Comparison of ENCODE assay signal across 1 cellular context in genomic region chr5:135063056-135063445, GRCh38.
TF ChIP-seq lines count a peak whose summit lies in the region.

No MANE protein-coding gene starts in this region.

TF ChIP-seq in H1, 55 proteins besides CTCF, POLR2A, EP300 and RAD21:
- no peak for TF ChIP-seq RXRA (IDR thresholded peaks at IDR 0.05; ENCODE audit: insufficient read depth, low read depth, low read length)
- TF ChIP-seq SRF (IDR thresholded peaks at IDR 0.05; ENCODE audit: low read depth, low read length): no peak
- TF ChIP-seq KDM5A (IDR thresholded peaks at IDR 0.05; ENCODE audit: low read length): no peak
- TF ChIP-seq TCF12 (IDR thresholded peaks at IDR 0.05; ENCODE audit: low read depth, low read length): no peak
- no peak for TF ChIP-seq PHF8 (conservative IDR thresholded peaks at IDR 0.05; ENCODE audit: low read depth, low read length)
- TF ChIP-seq TBP (IDR thresholded peaks at IDR 0.05; ENCODE audit: low read depth, low read length): no peak
- no peak for TF ChIP-seq FOSL1 (IDR thresholded peaks at IDR 0.05; ENCODE audit: insufficient read depth, low read depth, low read length)
- TF ChIP-seq SIRT6 (IDR thresholded peaks at IDR 0.05; ENCODE audit: low read length): no peak
